Comparison of ENCODE assay signal across 18 cellular contexts in the genomic region with DNA sequence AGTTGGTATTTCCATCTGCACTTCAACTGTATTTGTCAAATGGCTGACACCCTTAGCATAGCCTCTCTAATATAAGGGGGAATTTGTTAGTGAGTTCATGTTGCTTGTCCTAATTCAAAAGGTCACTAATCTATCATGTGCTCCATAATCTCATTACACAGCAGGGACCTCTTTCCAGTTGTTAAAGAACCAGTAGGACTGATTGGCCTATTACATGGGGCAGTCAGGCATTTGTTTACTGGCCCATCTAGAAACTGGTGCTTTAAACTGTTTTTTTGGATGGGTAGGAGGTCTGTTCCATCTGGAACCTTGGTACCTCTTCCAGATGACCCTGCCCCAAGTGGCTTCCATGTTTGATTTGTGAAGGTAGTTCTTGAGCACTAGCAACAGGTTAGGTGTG.
"Had no signal": no experiment of that assay in that cellular context is flagged by ENCODE, and none has a peak within 500 bp of the region (broad histone marks: within the 10 kb centered on the region; RNA-seq: fewer than 3 reads in every experiment).

No MANE protein-coding gene starts in this region.

- H3K36me3 ChIP-seq: right atrium auricular region, transverse colon, vagina had no signal

- DNase-seq: activated CD4-positive, alpha-beta T cell treated with anti-CD3 and anti-CD28 coated beads, Interleukin-2, amount 50 U/mL, for 48 hours; activated naive CD4-positive, alpha-beta T cell treated with Interleukin-2 at 50 U/mL for 16 hours; activated naive CD8-positive, alpha-beta T cell treated with anti-CD3 and anti-CD28 coated beads, Interleukin-2, amount 50 U/mL, for 24 hours; erythroblast; hypothalamus; mesenchymal stem cell; natural killer cell; nucleus accumbens; posterior cingulate gyrus; stimulated activated CD4-positive, alpha-beta T cell treated with anti-CD3 and anti-CD28 coated beads, Interleukin-4, amount 100 ng/mL, for 24 hours; stimulated activated naive CD4-positive, alpha-beta T cell; substantia nigra; transverse colon had no signal

- H3K9me3 Mint-ChIP-seq: activated naive CD8-positive, alpha-beta T cell treated with anti-CD3 and anti-CD28 coated beads, Interleukin-2, amount 50 U/mL, for 24 hours; activated T-helper 17 cell treated with anti-CD3 and anti-CD28 coated beads, Interleukin-2, amount 50 U/mL, for 72 hours; dendritic cell treated with granulocyte-macrophage colony-stimulating factor and Interleukin-4, amounts not matched to agents 40 ng/mL and 50 ng/mL, for 4 days had no signal

- H3K27me3 Mint-ChIP-seq: activated naive CD8-positive, alpha-beta T cell treated with anti-CD3 and anti-CD28 coated beads, Interleukin-2, amount 50 U/mL, for 24 hours; dendritic cell treated with granulocyte-macrophage colony-stimulating factor and Interleukin-4, amounts not matched to agents 40 ng/mL and 50 ng/mL, for 4 days had no signal

- H3K27ac ChIP-seq: transverse colon, vagina, VCaP had no signal

- H3K36me3 Mint-ChIP-seq: natural killer cell had no signal

- H3K4me3 ChIP-seq: right atrium auricular region, transverse colon, vagina had no signal

- H3K27ac Mint-ChIP-seq: activated naive CD8-positive, alpha-beta T cell treated with anti-CD3 and anti-CD28 coated beads, Interleukin-2, amount 50 U/mL, for 24 hours; activated T-helper 17 cell treated with anti-CD3 and anti-CD28 coated beads, Interleukin-2, amount 50 U/mL, for 72 hours; dendritic cell treated with granulocyte-macrophage colony-stimulating factor and Interleukin-4, amounts not matched to agents 40 ng/mL and 50 ng/mL, for 4 days; natural killer cell had no signal

- ATAC-seq: activated naive CD8-positive, alpha-beta T cell treated with anti-CD3 and anti-CD28 coated beads, Interleukin-2, amount 50 U/mL, for 24 hours; activated T-helper 17 cell treated with anti-CD3 and anti-CD28 coated beads, Interleukin-2, amount 50 U/mL, for 72 hours; natural killer cell had no signal

- H3K9me3 ChIP-seq: right atrium auricular region, transverse colon, vagina had no signal

- H3K4me3 Mint-ChIP-seq: activated naive CD8-positive, alpha-beta T cell treated with anti-CD3 and anti-CD28 coated beads, Interleukin-2, amount 50 U/mL, for 24 hours; activated T-helper 17 cell treated with anti-CD3 and anti-CD28 coated beads, Interleukin-2, amount 50 U/mL, for 72 hours; dendritic cell treated with granulocyte-macrophage colony-stimulating factor and Interleukin-4, amounts not matched to agents 40 ng/mL and 50 ng/mL, for 4 days; natural killer cell had no signal

- H3K4me1 Mint-ChIP-seq: activated naive CD8-positive, alpha-beta T cell treated with anti-CD3 and anti-CD28 coated beads, Interleukin-2, amount 50 U/mL, for 24 hours; activated T-helper 17 cell treated with anti-CD3 and anti-CD28 coated beads, Interleukin-2, amount 50 U/mL, for 72 hours; natural killer cell had no signal

- H3K4me1 ChIP-seq: transverse colon, vagina had no signal

- H3K27me3 ChIP-seq: right atrium auricular region, transverse colon, vagina had no signal
